20 cellular contexts compared by ENCODE assay signal in the genomic region with DNA sequence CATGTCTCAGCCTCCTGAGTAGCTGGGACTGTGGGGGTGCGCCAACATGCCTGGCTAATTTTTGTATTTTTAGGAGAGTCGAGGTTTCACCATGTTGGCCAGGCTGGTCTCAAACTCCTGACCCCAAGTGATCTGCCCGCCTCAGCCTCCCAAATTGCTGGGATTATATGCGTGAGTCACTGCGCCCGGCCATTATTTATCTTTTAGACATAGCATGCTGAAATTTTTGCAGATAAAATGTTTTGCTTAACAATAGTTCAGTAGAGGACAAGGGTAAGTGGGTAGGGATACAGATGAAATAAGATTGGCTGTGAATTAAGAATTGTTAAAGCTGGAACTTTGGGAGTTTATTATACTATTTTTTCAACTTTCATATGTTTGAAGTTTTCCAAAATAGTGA.
"Had no signal": no experiment of that assay in that cellular context is flagged by ENCODE, and none has a peak within 500 bp of the region (broad histone marks: within the 10 kb centered on the region; RNA-seq: fewer than 3 reads in every experiment).

No MANE protein-coding gene starts in this region.

- H3K4me1 ChIP-seq: gastroesophageal sphincter, right atrium auricular region, sigmoid colon, stomach, transverse colon had no signal

- H3K36me3 ChIP-seq: gastroesophageal sphincter, ovary, right atrium auricular region, sigmoid colon, thoracic aorta, transverse colon had no signal

- H3K4me3 ChIP-seq: gastroesophageal sphincter, ovary, right atrium auricular region, sigmoid colon, skin epidermis, stomach, thoracic aorta, transverse colon had no signal

- H3K9me3 ChIP-seq: ovary, sigmoid colon, thoracic aorta had no signal

- H3K27me3 ChIP-seq: gastroesophageal sphincter, ovary, right atrium auricular region, sigmoid colon, stomach, transverse colon had no signal

- H3K27ac ChIP-seq: gastroesophageal sphincter, ovary, right atrium auricular region, sigmoid colon, skin epidermis, stomach, thoracic aorta, transverse colon had no signal

- ATAC-seq: esophagus mucosa; gastroesophageal sphincter; left colon; naive thymus-derived CD8-positive, alpha-beta T cell had no signal

- DNase-seq: effector memory CD4-positive, alpha-beta T cell; foreskin fibroblast; glutamatergic neuron; left colon; mammary epithelial cell; naive thymus-derived CD8-positive, alpha-beta T cell; ovary; sigmoid colon; stimulated activated CD4-positive, alpha-beta T cell treated with anti-CD3 and anti-CD28 coated beads, Interleukin-2, amount 100 ng/mL, for 24 hours; stimulated activated CD4-positive, alpha-beta T cell treated with anti-CD3 and anti-CD28 coated beads, Interleukin-4, amount 100 ng/mL, for 4 hours; stimulated activated naive CD4-positive, alpha-beta T cell; stomach; substantia nigra; transverse colon had no signal

- FAIRE-seq: endometrium had no signal
